ENCODE assay signal across 17 cellular contexts in genomic region chr6:134997133-134997841, GRCh38.
"Had no signal": no experiment of that assay in that cellular context is flagged by ENCODE, and none has a peak within 500 bp of the region (broad histone marks: within the 10 kb centered on the region; RNA-seq: fewer than 3 reads in every experiment).

No MANE protein-coding gene starts in this region.

- H3K9me3 Mint-ChIP-seq: mesothelial cell of epicardium, nephron progenitor cell had no signal

- H3K27ac Mint-ChIP-seq: mesothelial cell of epicardium, nephron progenitor cell had no signal

- H3K27me3 ChIP-seq: adrenal gland, breast epithelium, suprapubic skin, transverse colon, uterus had no signal

- H3K36me3 ChIP-seq: uterus had no signal

- H3K4me3 ChIP-seq: adrenal gland, breast epithelium, suprapubic skin, transverse colon, uterus had no signal

- H3K4me1 Mint-ChIP-seq: nephron progenitor cell had no signal

- H3K4me1 ChIP-seq: adrenal gland, breast epithelium, suprapubic skin, uterus had no signal

- H3K4me3 Mint-ChIP-seq: mesothelial cell of epicardium, nephron progenitor cell had no signal

- ATAC-seq: SK-N-SH treated with all-trans-retinoic acid at 6 μM for 48 hours had no signal

- H3K27ac ChIP-seq: adrenal gland, breast epithelium, suprapubic skin, transverse colon, uterus, VCaP had no signal

- DNase-seq: activated naive CD4-positive, alpha-beta T cell treated with Interleukin-2 at 50 U/mL for 16 hours; adrenal gland; cerebellar nuclear complex; cortex of kidney; foreskin melanocyte; head of caudate nucleus; nephron progenitor cell; stimulated activated CD8-positive, alpha-beta memory T cell treated with anti-CD3 and anti-CD28 coated beads, Interleukin-4, amount 100 ng/mL, for 48 hours; stimulated activated naive CD4-positive, alpha-beta T cell treated with Interleukin-2 at 50 U/mL for 16 hours; T-helper 1 cell; transverse colon; uterus had no signal

- H3K9me3 ChIP-seq: adrenal gland, breast epithelium, suprapubic skin, transverse colon, uterus had no signal
